ENCODE assay signal across 1 cellular context in genomic region chr2:229874647-229875046, GRCh38.
TF ChIP-seq lines count a peak whose summit lies in the region.

No MANE protein-coding gene starts in this region.

TF ChIP-seq in GM12878, 131 proteins besides CTCF, POLR2A, EP300 and RAD21:
- no peak for TF ChIP-seq BHLHE40 (IDR thresholded peaks at IDR 0.05; ENCODE audit: borderline replicate concordance in 1 of 2, low read depth in 2 of 2, low read length in 1 of 2)
- TF ChIP-seq ZNF384 (IDR thresholded peaks at IDR 0.05; ENCODE audit: borderline replicate concordance, low read depth, low read length) = no peak
- TF ChIP-seq TCF12 (IDR thresholded peaks at IDR 0.05; ENCODE audit: low read depth, low read length) = no peak
- no peak for TF ChIP-seq ELK1 (IDR thresholded peaks at IDR 0.05; ENCODE audit: low read depth, low read length)
- TF ChIP-seq FOXM1 (IDR thresholded peaks at IDR 0.05; ENCODE audit: low read depth, low read length) = no peak
- TF ChIP-seq HDAC2 (IDR thresholded peaks at IDR 0.05) = no peak
- no peak for TF ChIP-seq SP1 (IDR thresholded peaks at IDR 0.05; ENCODE audit: low read depth, low read length)
